In genomic region chr17:3802461-3803307, GRCh38 we compare ENCODE assay signal across 10 cellular contexts. TPM values are rescaled to one million over a fixed set of nuclear protein-coding genes. Genes with fewer than 3 reads are reported as not detected.
A peak's percentile ranks its signal among the peaks of the same experiment; 100 is the strongest.
DNase-seq lines count a peak whose midpoint lies in the region; ATAC-seq and TF ChIP-seq lines count a peak whose summit lies in the region.
"Had no signal": no experiment of that assay in that cellular context is flagged by ENCODE, and none has a peak within 500 bp of the region (broad histone marks: within the 10 kb centered on the region; RNA-seq: fewer than 3 reads in every experiment).

No MANE protein-coding gene starts in this region.

- H3K27ac ChIP-seq in aorta (ENCODE audit: low read depth in 1 of 2, low read length in 2 of 2), result no peak overlapping the region

- no peaks in the 10 kb centered on the region for H3K9me3 ChIP-seq in aorta (ENCODE audit: control insufficient read depth, low read length)

- DNase-seq in activated naive CD4-positive, alpha-beta T cell treated with anti-CD3 and anti-CD28 coated beads, Interleukin-2, amount 50 U/mL, for 72 hours (ENCODE audit: low spot score in 2 of 2), result no peak
- DNase-seq in activated naive CD4-positive, alpha-beta T cell treated with anti-CD3 and anti-CD28 coated beads, Interleukin-2, amount 50 U/mL, for 16 hours, result no peak
- peak; percentile 93 for DNase-seq in choroid plexus epithelial cell (ENCODE audit: low read depth)
- peak; percentile 57 for DNase-seq in mesenteric fat pad (ENCODE audit: low spot score)
- DNase-seq in aorta, result peak in 1 of 2 donors; percentile 61
- DNase-seq in NCI-H510A (lab: John Stamatoyannopoulos, UW), result no peak
- DNase-seq in NCI-H748 (lab: John Stamatoyannopoulos, UW; ENCODE audit: unreplicated experiment), result no peak
- DNase-seq: CD4-positive, CD25-positive, alpha-beta regulatory T cell; stimulated activated CD4-positive, alpha-beta T cell treated with anti-CD3 and anti-CD28 coated beads, Interleukin-4, amount 100 ng/mL, for 1 hour had no signal

- no peak for ATAC-seq in activated naive CD4-positive, alpha-beta T cell treated with anti-CD3 and anti-CD28 coated beads, Interleukin-2, amount 50 U/mL, for 72 hours
- peak; percentile 59 for ATAC-seq in aorta (ENCODE audit: low FRiP score)
- no peak for ATAC-seq in HG03432 (IDR thresholded peaks at IDR 0.05; ENCODE audit: unreplicated experiment)

- peak; percentile 15 for TF ChIP-seq CTCF in choroid plexus epithelial cell (conservative IDR thresholded peaks at IDR 0.05; ENCODE audit: low read depth, low read length)

- WGBS in aorta, 2 donors, result 74 to 78% methylated on average over 19 of the region's 19 CpGs

- peaks cover 0 to 6% of the 10 kb centered on the region in 2 donors for H3K36me3 Mint-ChIP-seq in activated naive CD4-positive, alpha-beta T cell treated with anti-CD3 and anti-CD28 coated beads, Interleukin-2, amount 50 U/mL, for 72 hours

- H3K9me3 Mint-ChIP-seq in activated naive CD4-positive, alpha-beta T cell treated with anti-CD3 and anti-CD28 coated beads, Interleukin-2, amount 50 U/mL, for 72 hours, result no peaks in the 10 kb centered on the region
- H3K9me3 Mint-ChIP-seq: CD4-positive, CD25-positive, alpha-beta regulatory T cell had no signal

- H3K4me3 ChIP-seq in choroid plexus epithelial cell (ENCODE audit: low read depth, low read length) (no peak overlapping the region), aorta (ENCODE audit: low read length in 2 of 2) (no peak overlapping the region)

- no peaks in the 10 kb centered on the region for H3K27me3 ChIP-seq in aorta (ENCODE audit: control insufficient read depth in 1 of 2, insufficient read depth in 2 of 2, low read length in 1 of 2)

- intact Hi-C loops in aorta (cut with DNase I), result no loop called here

- H3K36me3 ChIP-seq in aorta (ENCODE audit: control insufficient read depth in 1 of 2, insufficient read depth in 2 of 2, low read length in 1 of 2), result peaks cover 0 to 4% of the 10 kb centered on the region in 2 donors

- H3K4me1 ChIP-seq in aorta (ENCODE audit: control insufficient read depth in 1 of 2, insufficient read depth in 2 of 2, low read length in 2 of 2), result no peaks in the 10 kb centered on the region

- peak overlapping the region; percentile 44 to 59 for H3K27ac Mint-ChIP-seq in activated naive CD4-positive, alpha-beta T cell treated with anti-CD3 and anti-CD28 coated beads, Interleukin-2, amount 50 U/mL, for 72 hours

RNA-seq across cellular contexts. Expression of gene ITGAE, which starts 1.7 kb away (rescaled TPM):
- total RNA-seq in activated naive CD4-positive, alpha-beta T cell treated with anti-CD3 and anti-CD28 coated beads, Interleukin-2, amount 50 U/mL, for 72 hours, result 10 to 100 TPM; 36.7 to 48.0 TPM
- total RNA-seq in mesenteric fat pad, result 19.8 TPM
- total RNA-seq in aorta, result 10 to 100 TPM; 16.0 to 20.5 TPM
- polyA plus RNA-seq in aorta, result 10 to 100 TPM; 35.4 to 57.0 TPM

RNA-seq across cellular contexts. Expression of gene NCBP3, which starts 43.4 kb away (rescaled TPM):
- 10 to 100 TPM; 35.4 to 44.4 TPM for total RNA-seq in activated naive CD4-positive, alpha-beta T cell treated with anti-CD3 and anti-CD28 coated beads, Interleukin-2, amount 50 U/mL, for 72 hours
- 27.5 TPM for total RNA-seq in mesenteric fat pad
- total RNA-seq in aorta, result 10 to 100 TPM; 28.2 to 36.9 TPM
- polyA plus RNA-seq in aorta, result 10 to 100 TPM in 1 of 2 donors, 1 to 10 TPM in 1; 6.5 to 19.0 TPM

Comparison
In these comparisons a context has a peak if more than half of its experiments do, and no peak if none do; other contexts are left out.
1. DNase-seq: peak in choroid plexus epithelial cell (single experiment) and mesenteric fat pad (single experiment); none in activated naive CD4-positive, alpha-beta T cell treated with anti-CD3 and anti-CD28 coated beads, Interleukin-2, amount 50 U/mL, for 72 hours (0 of 2), activated naive CD4-positive, alpha-beta T cell treated with anti-CD3 and anti-CD28 coated beads, Interleukin-2, amount 50 U/mL, for 16 hours (single experiment), NCI-H510A (single experiment) and NCI-H748 (single experiment).